Comparison of ENCODE assay signal across 8 cellular contexts in the genomic region with DNA sequence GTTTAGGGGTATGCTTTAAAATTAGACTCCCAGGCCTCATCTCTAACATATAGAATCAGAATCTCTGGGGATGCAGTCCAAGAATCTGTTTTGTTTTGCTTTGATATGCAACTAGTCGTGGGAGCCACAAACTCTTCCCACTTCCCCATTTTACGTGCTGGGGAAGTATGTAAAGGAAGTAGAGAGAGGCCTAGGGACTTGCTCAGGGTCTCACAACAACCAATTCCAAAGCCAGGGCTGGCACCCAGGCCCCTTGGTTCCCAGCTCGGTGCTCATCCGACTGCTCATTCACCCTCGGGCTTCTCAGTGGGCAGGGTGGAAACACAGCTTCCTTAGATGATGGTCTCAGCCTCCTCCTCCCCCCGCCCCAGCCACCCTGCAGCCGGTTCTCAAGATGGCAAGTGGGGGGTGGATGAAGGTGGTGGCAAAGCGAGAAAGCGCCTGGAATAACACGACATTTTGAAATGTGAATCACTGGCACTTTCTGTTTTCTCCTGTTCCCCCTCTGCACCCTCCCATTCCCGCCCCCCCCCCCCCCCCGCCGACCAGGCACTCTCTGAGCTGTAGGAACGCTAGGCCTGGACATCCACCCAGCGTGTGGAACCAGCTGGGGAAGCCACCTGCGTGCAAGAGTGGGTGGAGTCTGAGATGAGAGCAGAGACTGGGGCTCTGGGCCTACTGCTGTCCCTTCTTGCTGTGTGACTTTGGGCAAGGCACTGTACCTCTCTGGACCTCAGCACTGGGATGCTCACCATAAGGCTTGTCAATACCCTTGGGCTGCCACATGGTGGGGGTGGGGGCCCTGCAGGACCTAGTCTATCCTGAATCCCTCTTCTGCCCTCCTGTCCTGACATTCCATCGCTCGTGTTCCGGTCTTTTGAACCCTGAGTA.
A peak's percentile ranks its signal among the peaks of the same experiment; 100 is the strongest.
DNase-seq lines count a peak whose midpoint lies in the region; ATAC-seq, FAIRE-seq and TF ChIP-seq lines count a peak whose summit lies in the region.

No MANE protein-coding gene starts in this region.

- H3K27ac ChIP-seq in kidney (ENCODE audit: low read depth in 2 of 2, low read length in 2 of 2) = no peak overlapping the region

- TF ChIP-seq POLR2A in NB4 (IDR thresholded peaks at IDR 0.05; ENCODE audit: extremely low read depth, insufficient read length) (no peak), erythroblast (IDR thresholded peaks at IDR 0.05; ENCODE audit: low read length) (no peak)

- no peaks in the 10 kb centered on the region for H3K36me3 ChIP-seq in kidney (ENCODE audit: control insufficient read depth in 1 of 2, insufficient read depth in 2 of 2, low read length in 2 of 2)

- no peaks in the 10 kb centered on the region for H3K9me3 ChIP-seq in kidney (ENCODE audit: control insufficient read depth in 1 of 2, low read length in 2 of 2)

- peaks cover 0 to 3% of the 10 kb centered on the region in 2 donors for H3K4me1 ChIP-seq in kidney (ENCODE audit: control insufficient read depth in 1 of 2, insufficient read depth in 1 of 2, low read depth in 1 of 2, low read length in 2 of 2)

- H3K4me3 ChIP-seq in NB4 (ENCODE audit: low read depth, low read length) = no peak overlapping the region
- no peak overlapping the region for H3K4me3 ChIP-seq in kidney (ENCODE audit: low read length in 2 of 2)

- FAIRE-seq in kidney (lab: Jason Lieb, UNC) = no peak

- no peak overlapping the region for H3K9ac ChIP-seq in kidney (ENCODE audit: low read length in 2 of 2)

- peak; percentile 39 for ATAC-seq in GM21515 (IDR thresholded peaks at IDR 0.05; ENCODE audit: unreplicated experiment)

- DNase-seq in GDM1 (lab: John Stamatoyannopoulos, UW) = peak; percentile 83
- DNase-seq in NB4 (ENCODE audit: low read depth) = peak; percentile 88
- peak; percentile 72 for DNase-seq in kidney
- no peak for DNase-seq in islet precursor cell
- no peak for DNase-seq in erythroblast (lab: John Stamatoyannopoulos, UW)
- DNase-seq in 8988T = no peak
- DNase-seq in activated CD4-positive, alpha-beta T cell treated with anti-CD3 and anti-CD28 coated beads for 4 hours = no peak

- no peak for TF ChIP-seq CTCF in NB4 (IDR thresholded peaks at IDR 0.05; ENCODE audit: low read depth, low read length)
- no peak for TF ChIP-seq CTCF in kidney (IDR thresholded peaks at IDR 0.05; ENCODE audit: borderline replicate concordance, extremely low read depth, insufficient read depth)

- intact Hi-C loops in kidney (cut with DNase I) = no loop called here

Comparison
In these comparisons a context has a peak if more than half of its experiments do, and no peak if none do; other contexts are left out.
1. DNase-seq: peak in GDM1 (single experiment), NB4 (single experiment) and kidney (single experiment); none in islet precursor cell (single experiment), erythroblast (0 of 2), 8988T (single experiment) and activated CD4-positive, alpha-beta T cell treated with anti-CD3 and anti-CD28 coated beads for 4 hours (0 of 2).